15 cellular contexts compared by ENCODE assay signal in genomic region chr9:36208521-36209253, GRCh38. TPM values are rescaled to one million over a fixed set of nuclear protein-coding genes. Genes with fewer than 3 reads are reported as not detected.
A peak's percentile ranks its signal among the peaks of the same experiment; 100 is the strongest.
DNase-seq lines count a peak whose midpoint lies in the region; ATAC-seq and TF ChIP-seq lines count a peak whose summit lies in the region.
"Had no signal": no experiment of that assay in that cellular context is flagged by ENCODE, and none has a peak within 500 bp of the region (broad histone marks: within the 10 kb centered on the region; RNA-seq: fewer than 3 reads in every experiment).

No MANE protein-coding gene starts in this region.

- H3K9me3 ChIP-seq in mesodermal cell (ENCODE audit: control insufficient read depth, low read length) (no peaks in the 10 kb centered on the region), tibial artery (no peaks in the 10 kb centered on the region)
- H3K9me3 ChIP-seq: adrenal gland, ovary, upper lobe of left lung had no signal

- H3K4me3 ChIP-seq in mesodermal cell (ENCODE audit: extremely low read depth, insufficient read depth, low read length, poor library complexity, severe bottlenecking) (no peak overlapping the region), tibial artery (no peak overlapping the region)
- H3K4me3 ChIP-seq: adrenal gland, ovary, upper lobe of left lung had no signal

- DNase-seq in AG08395 (ENCODE audit: low spot score) = peak; percentile 33
- DNase-seq in G401 (ENCODE audit: low spot score) = peak; percentile 27
- no peak for DNase-seq in NCI-H524 treated with DMSO at 0.1 percent for 48 hours (lab: John Stamatoyannopoulos, UW)
- DNase-seq in tibial artery = no peak
- DNase-seq: MM.1S, ovary, RPMI8226, upper lobe of left lung had no signal

- peaks cover 98% of the 10 kb centered on the region for H3K36me3 ChIP-seq in mesodermal cell (ENCODE audit: control insufficient read depth, insufficient read depth, low read length)
- peaks cover 38 to 97% (median 95%) of the 10 kb centered on the region in 3 donors for H3K36me3 ChIP-seq in tibial artery
- H3K36me3 ChIP-seq: ovary had no signal

- no peaks in the 10 kb centered on the region for H3K27me3 ChIP-seq in tibial artery
- H3K27me3 ChIP-seq: adrenal gland, ovary, upper lobe of left lung had no signal

- in situ Hi-C loops in G401 (cut with HindIII; ENCODE audit: low sequenced_read_pairs) = no loop called here

- intact Hi-C loops in tibial artery (cut with DNase I; ENCODE audit: low total_unique reads) = no loop called here

- ATAC-seq in activated CD4-positive, CD25-positive, alpha-beta regulatory T cell treated with anti-CD3 and anti-CD28 coated beads, Interleukin-2, amount 50 U/mL, for 24 hours = no peak
- ATAC-seq in GM18867 (IDR thresholded peaks at IDR 0.05; ENCODE audit: unreplicated experiment) = no peak

- WGBS in mesodermal cell (ENCODE audit: insufficient coverage in 2 of 2), 2 experiments = 93 to 94% methylated on average over 8 of the region's 10 CpGs

- H3K27ac ChIP-seq in angular gyrus (ENCODE audit: low read depth, low read length) (peak overlapping the region; percentile 20), mesodermal cell (ENCODE audit: low read depth, low read length, severe bottlenecking) (peak overlapping the region; percentile 37), tibial artery (peak overlapping the region in 1 of 2 donors; percentile 52)

- peaks cover 24% of the 10 kb centered on the region for H3K4me1 ChIP-seq in mesodermal cell (ENCODE audit: control insufficient read depth, insufficient read depth, low read length, poor library complexity, severe bottlenecking)
- peaks cover 0 to 54% (median 32%) of the 10 kb centered on the region in 4 donors for H3K4me1 ChIP-seq in tibial artery

- no peak for TF ChIP-seq CTCF in tibial artery (IDR thresholded peaks at IDR 0.05)

RNA-seq across cellular contexts. Expression of gene CLTA, which starts 18.0 kb away (rescaled TPM):
- 630 and 665 TPM in 2 replicates for total RNA-seq in G401 (2014; rRNA removed; shearing (Covaris generic))
- 290 TPM for polyA plus RNA-seq in mesodermal cell (2013, experiment 1 of 2)
- 289 TPM for polyA plus RNA-seq in mesodermal cell (2013, experiment 2 of 2)

RNA-seq across cellular contexts. Expression of gene CCIN, which starts 39.5 kb away (rescaled TPM):
- total RNA-seq in G401 (2014; rRNA removed; shearing (Covaris generic)) = 0.62 TPM in 1 of 2 replicates, not detected in the other
- 0.22 TPM for polyA plus RNA-seq in mesodermal cell (2013, experiment 1 of 2)
- polyA plus RNA-seq in mesodermal cell (2013, experiment 2 of 2) = 0.20 TPM
- total RNA-seq: NCI-H460 had no signal
- polyA plus RNA-seq: keratinocyte had no signal

RNA-seq across cellular contexts. Expression of gene GNE, which starts 49.6 kb away (rescaled TPM):
- 16.4 and 29.0 TPM in 2 replicates for total RNA-seq in G401 (2014; rRNA removed; shearing (Covaris generic))
- polyA plus RNA-seq in mesodermal cell (2013, experiment 1 of 2) = 17.7 TPM
- 16.6 TPM for polyA plus RNA-seq in mesodermal cell (2013, experiment 2 of 2)

Comparison
In these comparisons a context has a peak if more than half of its experiments do, and no peak if none do; other contexts are left out.
1. DNase-seq: peak in AG08395 (single experiment) and G401 (single experiment); none in NCI-H524 treated with DMSO at 0.1 percent for 48 hours (single experiment) and tibial artery (0 of 2).